ENCODE assay signal across 22 cellular contexts in the genomic region with DNA sequence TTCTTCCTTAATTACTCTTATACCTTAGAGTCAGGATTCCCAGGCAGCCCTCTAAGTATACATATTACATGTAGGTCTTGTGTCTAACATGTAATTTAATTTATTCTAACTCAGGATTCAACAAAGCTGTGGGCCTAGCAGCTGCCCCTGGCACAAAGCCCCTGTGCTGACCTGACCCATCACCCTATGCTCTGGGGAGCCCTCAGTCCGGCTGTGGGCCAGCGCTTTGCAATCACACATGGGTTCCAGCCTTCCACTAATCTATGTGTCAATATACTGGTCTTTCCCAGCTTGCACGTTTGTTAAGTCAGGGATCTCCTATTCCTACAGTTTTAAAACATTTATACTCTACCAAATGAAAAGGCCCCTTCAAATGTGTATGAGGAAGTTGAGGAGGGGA.
"Had no signal": no experiment of that assay in that cellular context is flagged by ENCODE, and none has a peak within 500 bp of the region (broad histone marks: within the 10 kb centered on the region; RNA-seq: fewer than 3 reads in every experiment).

No MANE protein-coding gene starts in this region.

- H3K9me3 Mint-ChIP-seq: activated naive CD4-positive, alpha-beta T cell treated with anti-CD3 and anti-CD28 coated beads, Interleukin-2, amount 50 U/mL, for 72 hours; effector memory CD8-positive, alpha-beta T cell; memory B cell had no signal

- H3K27me3 ChIP-seq: adrenal gland, ascending aorta, brain microvascular endothelial cell, esophagus squamous epithelium, gastrocnemius medialis, spleen had no signal

- H3K27me3 Mint-ChIP-seq: effector memory CD8-positive, alpha-beta T cell; memory B cell had no signal

- H3K36me3 Mint-ChIP-seq: activated naive CD4-positive, alpha-beta T cell treated with anti-CD3 and anti-CD28 coated beads, Interleukin-2, amount 50 U/mL, for 72 hours had no signal

- H3K9me3 ChIP-seq: adrenal gland, ascending aorta, esophagus squamous epithelium, gastrocnemius medialis, spleen had no signal

- H3K4me1 Mint-ChIP-seq: memory B cell had no signal

- ATAC-seq: activated CD8-positive, alpha-beta T cell treated with anti-CD3 and anti-CD28 coated beads, Interleukin-2, amount 10 ng/mL, durations not matched to agents 7 days and 5 days; activated naive CD4-positive, alpha-beta T cell treated with anti-CD3 and anti-CD28 coated beads, Interleukin-2, amount 50 U/mL, for 72 hours; effector memory CD8-positive, alpha-beta T cell; gastrocnemius medialis had no signal

- DNase-seq: activated CD4-positive, alpha-beta T cell treated with anti-CD3 and anti-CD28 coated beads, Interleukin-2, amount 50 U/mL, for 1 hour; activated CD4-positive, CD25-positive, alpha-beta regulatory T cell treated with anti-CD3 and anti-CD28 coated beads, Interleukin-2, amount 50 U/mL, for 72 hours; activated CD8-positive, alpha-beta T cell treated with anti-CD3 and anti-CD28 coated beads, Interleukin-2, amount 10 ng/mL, durations not matched to agents 7 days and 5 days; activated gamma-delta T cell treated with Interleukin-2 at 50 U/mL for 16 hours; activated T-cell treated with anti-CD3 and anti-CD28 coated beads, Interleukin-2, amount 50 U/mL, for 1 hour; adrenal gland; brain microvascular endothelial cell; caudate nucleus; effector memory CD8-positive, alpha-beta T cell; esophagus squamous epithelium; gastrocnemius medialis; hippocampal formation; nucleus accumbens; retina; spleen; stimulated activated CD4-positive, alpha-beta T cell treated with anti-CD3 and anti-CD28 coated beads, Interleukin-4, amount 100 ng/mL, for 1 hour; stimulated activated naive CD4-positive, alpha-beta T cell; T-helper 1 cell; WERI-Rb-1 had no signal

- H3K27ac Mint-ChIP-seq: activated CD8-positive, alpha-beta T cell treated with anti-CD3 and anti-CD28 coated beads, Interleukin-2, amount 10 ng/mL, durations not matched to agents 7 days and 5 days; effector memory CD8-positive, alpha-beta T cell; memory B cell had no signal

- H3K27ac ChIP-seq: brain microvascular endothelial cell, WERI-Rb-1 had no signal

- H3K4me3 ChIP-seq: adrenal gland, ascending aorta, esophagus squamous epithelium, gastrocnemius medialis, spleen had no signal

- H3K4me3 Mint-ChIP-seq: activated CD8-positive, alpha-beta T cell treated with anti-CD3 and anti-CD28 coated beads, Interleukin-2, amount 10 ng/mL, durations not matched to agents 7 days and 5 days; effector memory CD8-positive, alpha-beta T cell; memory B cell had no signal
